Comparison of ENCODE assay signal across 8 cellular contexts in genomic region chr1:221742555-221743415, GRCh38. TPM values are rescaled to one million over a fixed set of nuclear protein-coding genes. Genes with fewer than 3 reads are reported as not detected.
DNase-seq lines count a peak whose midpoint lies in the region; ATAC-seq and TF ChIP-seq lines count a peak whose summit lies in the region.

No MANE protein-coding gene starts in this region.

- H3K27ac ChIP-seq in DOHH2 (ENCODE audit: low read depth, low read length): peak overlapping the region; percentile 83
- peak overlapping the region; percentile 92 for H3K27ac ChIP-seq in KMS-11
- peak overlapping the region; percentile 95 for H3K27ac ChIP-seq in SJSA1
- H3K27ac ChIP-seq in parathyroid adenoma: peak overlapping the region; percentile 97
- H3K27ac ChIP-seq in transverse colon: peak overlapping the region; percentile 97 to 99 (median 99)

- H3K36me3 ChIP-seq in DOHH2 (ENCODE audit: control insufficient read depth, low read length): no peaks in the 10 kb centered on the region
- no peaks in the 10 kb centered on the region for H3K36me3 ChIP-seq in KMS-11 (ENCODE audit: insufficient read depth)
- H3K36me3 ChIP-seq in SJSA1: peaks cover 15% of the 10 kb centered on the region
- no peaks in the 10 kb centered on the region for H3K36me3 ChIP-seq in parathyroid adenoma (ENCODE audit: control insufficient read depth, insufficient read depth, low read length)
- H3K36me3 ChIP-seq in transverse colon: no peaks in the 10 kb centered on the region

- peaks cover 14% of the 10 kb centered on the region for H3K27me3 ChIP-seq in DOHH2 (ENCODE audit: control insufficient read depth, low read length)
- H3K27me3 ChIP-seq in KMS-11 (ENCODE audit: insufficient read depth, low read depth): no peaks in the 10 kb centered on the region
- no peaks in the 10 kb centered on the region for H3K27me3 ChIP-seq in SJSA1 (replicated peaks)
- no peaks in the 10 kb centered on the region for H3K27me3 ChIP-seq in parathyroid adenoma (ENCODE audit: control insufficient read depth, insufficient read depth, low read length)
- H3K27me3 ChIP-seq in transverse colon: no peaks in the 10 kb centered on the region

- DNase-seq in SJSA1 (ENCODE audit: low read depth in 1 of 2, low spot score in 2 of 2) (peak; percentile 89 to 94), head of caudate nucleus (peak; percentile 23 to 88 (median 72)), transverse colon (peak; percentile 89)
- peak; percentile 84 for DNase-seq in activated naive CD4-positive, alpha-beta T cell treated with Interleukin-2 at 50 U/mL for 16 hours

- H4K20me1 ChIP-seq in DOHH2 (ENCODE audit: control insufficient read depth, insufficient read depth, low read depth, low read length): no peaks in the 10 kb centered on the region
- H4K20me1 ChIP-seq in KMS-11 (ENCODE audit: insufficient read depth): no peaks in the 10 kb centered on the region

- H3K9me3 ChIP-seq in DOHH2 (ENCODE audit: control insufficient read depth, insufficient read depth, low read length) (no peaks in the 10 kb centered on the region), SJSA1 (replicated peaks) (no peaks in the 10 kb centered on the region), parathyroid adenoma (ENCODE audit: control insufficient read depth, low read length) (no peaks in the 10 kb centered on the region), transverse colon (no peaks in the 10 kb centered on the region)

- no peak for TF ChIP-seq EP300 in transverse colon (IDR thresholded peaks at IDR 0.05; ENCODE audit: low read depth)

- H3K4me2 ChIP-seq in DOHH2 (ENCODE audit: low read length) (peak overlapping the region; percentile 89), KMS-11 (peak overlapping the region; percentile 88), parathyroid adenoma (ENCODE audit: low read length) (peak overlapping the region; percentile 94)

- WGBS in transverse colon (ENCODE audit: low coverage in 1 of 2), 2 donors: 0% methylated on average over 50 of the region's 98 CpGs; no CpG with 5 or more reads in 1 of the 2 donors

- H2AFZ ChIP-seq in KMS-11 (ENCODE audit: low read depth): peak overlapping the region; percentile 85
- peak overlapping the region; percentile 94 for H2AFZ ChIP-seq in parathyroid adenoma

- no peaks in the 10 kb centered on the region for H3K9me2 ChIP-seq in DOHH2 (replicated peaks; ENCODE audit: control insufficient read depth, low read length)

- peak; percentile 13 for TF ChIP-seq POLR2A in transverse colon (IDR thresholded peaks at IDR 0.05)

- H3K9ac ChIP-seq in KMS-11: peak overlapping the region; percentile 85
- H3K9ac ChIP-seq in parathyroid adenoma: peak overlapping the region; percentile 57

- H3F3A ChIP-seq in DOHH2 (ENCODE audit: control insufficient read depth, insufficient read depth): 0 out of 2 replicates have a peak, but pooled peaks cover 2% of the 10 kb centered on the region

- H3K79me2 ChIP-seq in DOHH2 (ENCODE audit: control insufficient read depth, low read length) (no peaks in the 10 kb centered on the region), KMS-11 (ENCODE audit: insufficient read depth, low read depth) (peaks cover 8% of the 10 kb centered on the region; the same call in 1 of the 2 replicates), parathyroid adenoma (no peaks in the 10 kb centered on the region)

- peak overlapping the region; percentile 93 for H3K4me3 ChIP-seq in DOHH2 (ENCODE audit: low read length)
- H3K4me3 ChIP-seq in KMS-11 (IDR thresholded peaks at IDR 0.05; ENCODE audit: insufficient read depth, low read depth, low read length): peak overlapping the region; percentile 86
- H3K4me3 ChIP-seq in SJSA1: peak overlapping the region; percentile 54
- H3K4me3 ChIP-seq in parathyroid adenoma (ENCODE audit: low read depth, low read length): peak overlapping the region; percentile 92
- H3K4me3 ChIP-seq in transverse colon: peak overlapping the region; percentile 62 to 81 (median 71)

- H3K4me1 ChIP-seq in DOHH2 (ENCODE audit: control insufficient read depth, low read length) (peaks cover 19% of the 10 kb centered on the region), KMS-11 (ENCODE audit: low read depth, poor library complexity, severe bottlenecking) (peaks cover 17% of the 10 kb centered on the region), SJSA1 (replicated peaks) (peaks cover 18% of the 10 kb centered on the region), parathyroid adenoma (no peaks in the 10 kb centered on the region), transverse colon (peaks cover 3 to 35% (median 18%) of the 10 kb centered on the region in 4 donors)

- ATAC-seq in GM21576 (IDR thresholded peaks at IDR 0.05; ENCODE audit: unreplicated experiment): peak; percentile 42

- in situ Hi-C loops in transverse colon (cut with MboI; ENCODE audit: low pct_ligation_motif_present in 1 of 4, low pct_unique_long_range_greater_than_20kb in 1 of 4, low sequenced_read_pairs in 3 of 4): loop anchor here in 2 of 4 donors (25.0 kb wide), 3 partner anchors 855 to 930 kb away; partner anchors contain the start of gene HLX (in 1 of the 2)

- peak; percentile 0 for TF ChIP-seq CTCF in DOHH2 (IDR thresholded peaks at IDR 0.05; ENCODE audit: low read depth, low read length, poor library complexity, severe bottlenecking)
- no peak for TF ChIP-seq CTCF in KMS-11 (conservative IDR thresholded peaks at IDR 0.05; ENCODE audit: low read depth, low read length)
- TF ChIP-seq CTCF in parathyroid adenoma (IDR thresholded peaks at IDR 0.05): no peak
- peak in 2 of 5 experiments; percentile 7 to 21 for TF ChIP-seq CTCF in transverse colon (IDR thresholded peaks at IDR 0.05)

- intact Hi-C loops in head of caudate nucleus (cut with DNase I): loop anchor here (10.0 kb wide), 2 partner anchors 198 to 422 kb away; no protein-coding TSS in a partner anchor
- intact Hi-C loops in transverse colon (cut with DNase I; ENCODE audit: low total_unique reads): loop anchor here (10.0 kb wide), 2 partner anchors 198 to 288 kb away; no protein-coding TSS in a partner anchor

RNA-seq across cellular contexts. Expression of gene DUSP10, which starts 0.9 kb away (rescaled TPM):
- 12.4 and 15.8 TPM in 2 replicates for total RNA-seq in SJSA1 (2014; rRNA removed; shearing (Covaris generic))
- 1 to 10 TPM; 1.6 to 7.2 (median 4.9) TPM for total RNA-seq in transverse colon

Comparison
In these comparisons a context has a peak if more than half of its experiments do, and no peak if none do; other contexts are left out.
1. Peak in every context shown above with its lines: DNase-seq, ATAC-seq, H3K4me3 ChIP-seq and H3K27ac ChIP-seq.